30 cellular contexts compared by ENCODE assay signal in the genomic region with DNA sequence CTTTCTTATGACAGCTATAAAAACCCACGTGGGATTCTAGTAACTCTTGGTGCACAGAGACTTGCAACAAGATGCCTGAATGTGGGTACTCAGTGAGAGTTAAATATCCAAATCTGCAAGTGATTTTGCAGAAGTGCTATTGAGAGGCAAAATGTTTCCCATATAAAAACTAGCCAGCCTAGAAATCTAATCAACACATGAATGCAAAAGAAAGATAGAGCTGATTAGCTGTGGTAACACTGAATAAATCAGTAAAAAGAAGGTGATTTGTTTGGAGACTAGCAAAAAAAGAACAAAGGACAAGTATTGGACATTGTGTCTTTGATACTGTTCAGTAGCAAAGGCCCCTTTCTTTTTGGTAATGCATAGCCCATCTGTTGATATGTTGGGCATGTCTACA.
"Had no signal": no experiment of that assay in that cellular context is flagged by ENCODE, and none has a peak within 500 bp of the region (broad histone marks: within the 10 kb centered on the region; RNA-seq: fewer than 3 reads in every experiment).

No MANE protein-coding gene starts in this region.

- H3K27ac Mint-ChIP-seq: immature natural killer cell; mesothelial cell of epicardium; natural killer cell; stimulated activated effector memory CD8-positive, alpha-beta T cell treated with anti-CD3 and anti-CD28 coated beads, Interleukin-12 subunit alpha, Interleukin-12 subunit beta, amount 100 ng/mL, for 72 hours; stimulated activated naive CD8-positive, alpha-beta T cell treated with anti-CD3 and anti-CD28 coated beads, Interleukin-15, Interleukin-2, amounts not matched to agents 100 ng/mL and 50 ng/mL, for 24 hours had no signal

- DNase-seq: hypothalamus; immature natural killer cell; kidney; left colon; left lung; lower lobe of right lung; mammary epithelial cell; mesenchymal stem cell; naive B cell; natural killer cell; nucleus accumbens; pancreas; posterior cingulate gyrus; retina; right cardiac atrium; stimulated activated CD4-positive, alpha-beta T cell treated with anti-CD3 and anti-CD28 coated beads, Interleukin-12 subunit alpha, Interleukin-12 subunit beta, amount 100 ng/mL, for 4 hours; stimulated activated CD4-positive, alpha-beta T cell treated with anti-CD3 and anti-CD28 coated beads, Interleukin-15, amount 100 ng/mL, for 24 hours; stimulated activated CD4-positive, alpha-beta T cell treated with anti-CD3 and anti-CD28 coated beads, Interleukin-2, amount 100 ng/mL, for 24 hours; stimulated activated CD4-positive, alpha-beta T cell treated with anti-CD3 and anti-CD28 coated beads, Interleukin-4, amount 100 ng/mL, for 1 hour; stimulated activated naive CD4-positive, alpha-beta T cell; tibial artery; trophoblast cell; upper lobe of right lung had no signal

- H3K4me3 ChIP-seq: left lung, lower lobe of right lung, pancreas, prostate gland, skin epidermis, thoracic aorta, tibial artery, upper lobe of right lung had no signal

- H3K36me3 ChIP-seq: left lung, lower lobe of right lung, pancreas, prostate gland, thoracic aorta, tibial artery, upper lobe of right lung had no signal

- H3K36me3 Mint-ChIP-seq: immature natural killer cell; mesothelial cell of epicardium; naive B cell; natural killer cell; stimulated activated effector memory CD8-positive, alpha-beta T cell treated with anti-CD3 and anti-CD28 coated beads, Interleukin-12 subunit alpha, Interleukin-12 subunit beta, amount 100 ng/mL, for 72 hours had no signal

- H3K9me3 Mint-ChIP-seq: stimulated activated effector memory CD8-positive, alpha-beta T cell treated with anti-CD3 and anti-CD28 coated beads, Interleukin-12 subunit alpha, Interleukin-12 subunit beta, amount 100 ng/mL, for 72 hours had no signal

- H3K27me3 ChIP-seq: left lung, tibial artery, upper lobe of right lung had no signal

- H3K4me1 ChIP-seq: lower lobe of right lung, upper lobe of right lung had no signal

- H3K27ac ChIP-seq: left lung, lower lobe of right lung, pancreas, prostate gland, skin epidermis, thoracic aorta, tibial artery, upper lobe of right lung had no signal

- H3K9me3 ChIP-seq: left lung, lower lobe of right lung, pancreas, prostate gland, thoracic aorta, tibial artery, upper lobe of right lung had no signal

- ATAC-seq: left colon; left lung; lower lobe of right lung; natural killer cell; pancreas; right cardiac atrium; sciatic nerve; stimulated activated effector memory CD8-positive, alpha-beta T cell treated with anti-CD3 and anti-CD28 coated beads, Interleukin-12 subunit alpha, Interleukin-12 subunit beta, amount 100 ng/mL, for 72 hours; upper lobe of right lung had no signal

- H3K4me3 Mint-ChIP-seq: immature natural killer cell; mesothelial cell of epicardium; naive B cell; natural killer cell; stimulated activated effector memory CD8-positive, alpha-beta T cell treated with anti-CD3 and anti-CD28 coated beads, Interleukin-12 subunit alpha, Interleukin-12 subunit beta, amount 100 ng/mL, for 72 hours; stimulated activated naive CD8-positive, alpha-beta T cell treated with anti-CD3 and anti-CD28 coated beads, Interleukin-15, Interleukin-2, amounts not matched to agents 100 ng/mL and 50 ng/mL, for 24 hours had no signal

- H3K27me3 Mint-ChIP-seq: naive B cell; stimulated activated naive CD8-positive, alpha-beta T cell treated with anti-CD3 and anti-CD28 coated beads, Interleukin-15, Interleukin-2, amounts not matched to agents 100 ng/mL and 50 ng/mL, for 24 hours had no signal
